8 cellular contexts compared by ENCODE assay signal in the genomic region with DNA sequence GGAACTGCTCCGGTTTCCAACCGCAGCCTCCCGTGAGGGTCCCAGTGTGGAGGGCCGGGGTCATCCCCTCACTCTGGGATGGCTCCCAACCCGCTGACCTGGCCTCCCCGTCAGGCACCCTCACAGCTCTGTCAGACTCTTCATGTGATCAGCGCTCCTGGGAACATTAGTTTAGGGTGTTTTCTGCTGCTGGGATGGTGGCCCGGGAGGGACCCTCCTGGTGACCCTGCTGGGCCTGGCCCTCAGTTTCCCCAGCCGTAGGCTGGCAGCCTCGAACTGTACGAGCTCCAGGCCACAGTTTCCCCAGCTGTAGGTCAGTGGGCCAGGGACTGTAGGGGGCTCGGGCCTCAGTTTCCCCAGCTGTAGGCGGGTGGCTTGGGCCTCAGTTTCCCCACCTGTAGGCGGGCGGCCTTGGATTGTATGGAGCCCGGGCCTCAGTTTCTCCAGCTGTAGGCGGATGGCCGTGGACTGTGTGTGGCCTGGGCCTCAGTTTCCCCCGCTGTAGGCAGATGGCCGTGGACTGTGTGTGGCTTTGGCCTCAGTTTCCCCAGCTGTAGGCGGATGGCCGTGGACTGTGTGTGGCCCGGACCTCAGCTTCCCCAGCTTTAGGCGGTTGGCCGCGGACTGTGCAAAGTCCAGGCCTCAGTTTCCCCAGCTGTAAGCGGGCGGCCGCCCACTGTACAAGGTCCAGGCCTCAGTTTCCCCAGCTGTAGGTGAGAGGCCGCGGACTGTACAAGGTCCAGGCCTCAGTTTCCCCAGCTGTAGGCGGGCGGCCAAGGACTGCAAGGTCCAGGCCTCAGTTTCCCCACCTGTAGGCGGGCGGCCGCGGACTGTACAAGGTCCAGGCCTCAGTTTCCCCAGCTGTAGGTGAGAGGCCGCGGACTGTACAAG. TPM values are rescaled to one million over a fixed set of nuclear protein-coding genes. Genes with fewer than 3 reads are reported as not detected.
DNase-seq lines count a peak whose midpoint lies in the region; TF ChIP-seq lines count a peak whose summit lies in the region.

No MANE protein-coding gene starts in this region.

- H3K4me3 ChIP-seq in NT2/D1 (ENCODE audit: insufficient read length, low read depth) (peak overlapping the region; percentile 75), endodermal cell (ENCODE audit: low read length) (no peak overlapping the region), neutrophil (ENCODE audit: low read depth in 1 of 2, low read length in 1 of 2) (peak overlapping the region; percentile 80 to 85)

- H3K9ac ChIP-seq in NT2/D1 (ENCODE audit: insufficient read length, low read depth) (peak overlapping the region; percentile 94), endodermal cell (ENCODE audit: extremely low read depth, low read length, poor library complexity, severe bottlenecking) (peak overlapping the region; percentile 34)

- no peaks in the 10 kb centered on the region for H3K9me3 Mint-ChIP-seq in endodermal cell

- H3K27me3 Mint-ChIP-seq in endodermal cell (ENCODE audit: insufficient read depth): no peaks in the 10 kb centered on the region

- TF ChIP-seq CTCF in C4-2B (conservative IDR thresholded peaks at IDR 0.05) (no peak), endodermal cell (conservative IDR thresholded peaks at IDR 0.05) (no peak), neutrophil (IDR thresholded peaks at IDR 0.05) (no peak)

- H3K4me1 Mint-ChIP-seq in endodermal cell: peaks cover 21% of the 10 kb centered on the region

- H3K4me3 Mint-ChIP-seq in endodermal cell: peak overlapping the region; percentile 88

- H3K36me3 ChIP-seq in NT2/D1 (ENCODE audit: insufficient read depth, insufficient read length, low read length): peaks cover 28% of the 10 kb centered on the region
- H3K36me3 ChIP-seq in endodermal cell (ENCODE audit: control insufficient read depth, insufficient read depth, low read length): peaks cover 20% of the 10 kb centered on the region
- no peaks in the 10 kb centered on the region for H3K36me3 ChIP-seq in neutrophil

- DNase-seq in NT2/D1 (ENCODE audit: low read depth, low spot score) (no peak), endodermal cell (no peak), NCI-H1417 treated with DMSO at 0.1 percent for 48 hours (lab: John Stamatoyannopoulos, UW) (no peak), A172 (ENCODE audit: low spot score) (no peak), dermis blood vessel endothelial cell (no peak), NCI-H187 treated with DMSO at 0.1 percent for 48 hours (lab: John Stamatoyannopoulos, UW) (no peak)

- H3K36me3 Mint-ChIP-seq in endodermal cell (ENCODE audit: low read depth): peaks cover 22% of the 10 kb centered on the region

- H3K4me1 ChIP-seq in NT2/D1 (ENCODE audit: insufficient read depth, insufficient read length): peaks cover 19% of the 10 kb centered on the region
- H3K4me1 ChIP-seq in endodermal cell (ENCODE audit: control insufficient read depth, insufficient read depth, low read length): peaks cover 11% of the 10 kb centered on the region
- peaks cover 34% of the 10 kb centered on the region in 2 experiments for H3K4me1 ChIP-seq in neutrophil (ENCODE audit: control insufficient read depth in 1 of 2, insufficient read depth in 1 of 2, low read depth in 1 of 2, low read length in 1 of 2)

- no peaks in the 10 kb centered on the region for H3K9me3 ChIP-seq in NT2/D1 (ENCODE audit: insufficient read depth, low read length)
- H3K9me3 ChIP-seq in endodermal cell (ENCODE audit: control insufficient read depth, low read length): no peaks in the 10 kb centered on the region
- no peaks in the 10 kb centered on the region for H3K9me3 ChIP-seq in neutrophil

- H3K27me3 ChIP-seq in NT2/D1 (ENCODE audit: insufficient read depth, insufficient read length) (no peaks in the 10 kb centered on the region), endodermal cell (ENCODE audit: control insufficient read depth, insufficient read depth, low read length, poor library complexity, severe bottlenecking) (no peaks in the 10 kb centered on the region), neutrophil (no peaks in the 10 kb centered on the region)

- peak overlapping the region; percentile 94 for H3K27ac ChIP-seq in C4-2B
- H3K27ac ChIP-seq in endodermal cell (ENCODE audit: low read depth, low read length): no peak overlapping the region
- no peak overlapping the region for H3K27ac ChIP-seq in neutrophil

- WGBS in endodermal cell (ENCODE audit: insufficient coverage in 1 of 2, insufficient read length in 1 of 2), 2 experiments: 92 to 97% methylated on average over 30 to 39 of the region's 39 CpGs

- no peak overlapping the region for H3K27ac Mint-ChIP-seq in endodermal cell

RNA-seq across cellular contexts. Expression of a gene that starts 1.3 kb away (rescaled TPM):
- total RNA-seq in endodermal cell (100 to 1,000 TPM; 647 to 694 TPM), dermis blood vessel endothelial cell (123 and 212 TPM in 2 replicates)
- 360 TPM for polyA plus RNA-seq in endodermal cell (2013, experiment 1 of 2)
- 328 TPM for polyA plus RNA-seq in endodermal cell (2013, experiment 2 of 2)
- 171 and 174 TPM in 2 replicates for total RNA-seq in A172 (2014; rRNA removed; shearing (Covaris generic))

RNA-seq across cellular contexts. Expression of a gene that starts 25.8 kb away (rescaled TPM):
- 100 to 1,000 TPM; 110 to 111 TPM for total RNA-seq in endodermal cell
- polyA plus RNA-seq in endodermal cell (2013, experiment 1 of 2): 157 TPM
- 150 TPM for polyA plus RNA-seq in endodermal cell (2013, experiment 2 of 2)
- total RNA-seq in A172 (2014; rRNA removed; shearing (Covaris generic)): 7.5 and 12.7 TPM in 2 replicates
- under 0.01 TPM in 1 of 2 replicates, not detected in the other for total RNA-seq in dermis blood vessel endothelial cell

RNA-seq across cellular contexts. Expression of a gene that starts 31.7 kb away (rescaled TPM):
- total RNA-seq in endodermal cell (1 to 10 TPM; 2.5 to 3.7 TPM), dermis blood vessel endothelial cell (not detected in 2 replicates)
- 1.2 TPM for polyA plus RNA-seq in endodermal cell (2013, experiment 1 of 2)
- 1.2 TPM for polyA plus RNA-seq in endodermal cell (2013, experiment 2 of 2)
- total RNA-seq in A172 (2014; rRNA removed; shearing (Covaris generic)): 0.36 TPM in 1 of 2 replicates, not detected in the other

RNA-seq across cellular contexts. Expression of a gene that starts 44.9 kb away (rescaled TPM):
- not detected for total RNA-seq in endodermal cell
- polyA plus RNA-seq in endodermal cell (2013, experiment 1 of 2): 0.61 TPM
- polyA plus RNA-seq in endodermal cell (2013, experiment 2 of 2): 0.29 TPM
- total RNA-seq in A172 (2014; rRNA removed; shearing (Covaris generic)): 0.14 and 0.16 TPM in 2 replicates
- not detected in 2 replicates for total RNA-seq in dermis blood vessel endothelial cell

RNA-seq across cellular contexts. Expression of a gene that starts 45.0 kb away (rescaled TPM):
- total RNA-seq in endodermal cell (under 1 TPM in 1 of 2 donors, not detected in 1; 0.11 TPM), dermis blood vessel endothelial cell (0.05 TPM in 1 of 2 replicates, not detected in the other)
- 0.18 TPM for polyA plus RNA-seq in endodermal cell (2013, experiment 1 of 2)
- polyA plus RNA-seq in endodermal cell (2013, experiment 2 of 2): 0.21 TPM
- total RNA-seq in A172 (2014; rRNA removed; shearing (Covaris generic)): 58.6 and 86.2 TPM in 2 replicates
